Comparison of ENCODE assay signal across 1 cellular context in the genomic region with DNA sequence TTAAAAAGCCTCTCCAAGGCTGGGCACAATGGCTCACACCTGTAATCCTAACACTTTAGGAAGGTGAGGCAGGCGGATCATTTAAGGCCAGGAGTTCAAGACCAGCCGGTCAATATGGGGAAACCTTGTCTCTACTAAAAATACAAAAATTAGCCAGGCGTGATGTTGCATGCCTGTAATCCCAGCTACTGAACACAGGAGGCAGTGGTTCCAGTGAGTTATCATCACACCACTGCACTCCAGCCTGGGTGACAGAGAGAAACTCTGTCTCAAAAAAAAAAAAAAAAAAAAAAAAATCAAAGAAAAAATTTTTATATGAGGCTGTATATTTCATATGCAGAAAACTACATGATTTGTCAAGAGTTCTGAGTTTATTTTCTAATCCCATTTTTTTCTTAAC.
TF ChIP-seq lines count a peak whose summit lies in the region.

No MANE protein-coding gene starts in this region.

TF ChIP-seq in K562, 482 proteins besides CTCF, POLR2A, EP300 and RAD21 (continued from another document):
- TF ChIP-seq ZNF134 (CRISPR knock-in tag; conservative IDR thresholded peaks at IDR 0.05) (no peak), HOXB6 (CRISPR knock-in tag; IDR thresholded peaks at IDR 0.05; ENCODE audit: borderline replicate concordance) (no peak), TFAM (CRISPR knock-in tag; conservative IDR thresholded peaks at IDR 0.05) (no peak), JUN (IDR thresholded peaks at IDR 0.05; ENCODE audit: borderline replicate concordance, low read depth, low read length) (no peak), JUN (CRISPR knock-in tag; IDR thresholded peaks at IDR 0.05; ENCODE audit: borderline replicate concordance) (no peak)
- TF ChIP-seq, protein P1, sequence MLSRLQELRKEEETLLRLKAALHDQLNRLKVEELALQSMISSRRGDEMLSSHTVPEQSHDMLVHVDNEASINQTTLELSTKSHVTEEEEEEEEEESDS (CRISPR knock-in tag; IDR thresholded peaks at IDR 0.05), result no peak
